1 cellular context compared by ENCODE assay signal in the genomic region with DNA sequence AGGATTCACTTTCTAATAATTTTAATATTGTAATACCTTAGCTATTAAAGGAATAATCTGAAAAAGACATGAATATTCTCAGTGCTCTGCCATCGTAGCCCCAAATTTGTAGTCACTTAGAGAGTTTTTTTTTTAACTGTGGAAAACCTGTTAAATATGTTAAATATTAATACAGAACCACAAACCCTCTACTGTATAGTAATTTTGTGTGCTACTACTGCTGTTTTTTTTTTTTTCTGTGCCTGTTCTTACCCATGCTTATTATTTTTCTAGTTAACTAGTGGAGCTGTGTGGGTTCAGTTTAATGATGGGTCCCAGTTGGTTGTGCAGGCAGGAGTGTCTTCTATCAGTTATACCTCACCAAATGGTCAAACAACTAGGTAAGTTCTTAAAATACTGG.
TF ChIP-seq lines count a peak whose summit lies in the region.

No MANE protein-coding gene starts in this region.

TF ChIP-seq in SK-N-SH treated with all-trans-retinoic acid at 6 μM for 48 hours, 23 proteins besides CTCF, POLR2A, EP300 and RAD21 (continued from another document):
- TF ChIP-seq, protein P1, sequence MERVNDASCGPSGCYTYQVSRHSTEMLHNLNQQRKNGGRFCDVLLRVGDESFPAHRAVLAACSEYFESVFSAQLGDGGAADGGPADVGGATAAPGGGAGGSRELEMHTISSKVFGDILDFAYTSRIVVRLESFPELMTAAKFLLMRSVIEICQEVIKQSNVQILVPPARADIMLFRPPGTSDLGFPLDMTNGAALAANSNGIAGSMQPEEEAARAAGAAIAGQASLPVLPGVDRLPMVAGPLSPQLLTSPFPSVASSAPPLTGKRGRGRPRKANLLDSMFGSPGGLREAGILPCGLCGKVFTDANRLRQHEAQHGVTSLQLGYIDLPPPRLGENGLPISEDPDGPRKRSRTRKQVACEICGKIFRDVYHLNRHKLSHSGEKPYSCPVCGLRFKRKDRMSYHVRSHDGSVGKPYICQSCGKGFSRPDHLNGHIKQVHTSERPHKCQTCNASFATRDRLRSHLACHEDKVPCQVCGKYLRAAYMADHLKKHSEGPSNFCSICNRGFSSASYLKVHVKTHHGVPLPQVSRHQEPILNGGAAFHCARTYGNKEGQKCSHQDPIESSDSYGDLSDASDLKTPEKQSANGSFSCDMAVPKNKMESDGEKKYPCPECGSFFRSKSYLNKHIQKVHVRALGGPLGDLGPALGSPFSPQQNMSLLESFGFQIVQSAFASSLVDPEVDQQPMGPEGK (CRISPR knock-in tag; IDR thresholded peaks at IDR 0.05; ENCODE audit: borderline replicate concordance) = no peak
- TF ChIP-seq, protein P2, sequence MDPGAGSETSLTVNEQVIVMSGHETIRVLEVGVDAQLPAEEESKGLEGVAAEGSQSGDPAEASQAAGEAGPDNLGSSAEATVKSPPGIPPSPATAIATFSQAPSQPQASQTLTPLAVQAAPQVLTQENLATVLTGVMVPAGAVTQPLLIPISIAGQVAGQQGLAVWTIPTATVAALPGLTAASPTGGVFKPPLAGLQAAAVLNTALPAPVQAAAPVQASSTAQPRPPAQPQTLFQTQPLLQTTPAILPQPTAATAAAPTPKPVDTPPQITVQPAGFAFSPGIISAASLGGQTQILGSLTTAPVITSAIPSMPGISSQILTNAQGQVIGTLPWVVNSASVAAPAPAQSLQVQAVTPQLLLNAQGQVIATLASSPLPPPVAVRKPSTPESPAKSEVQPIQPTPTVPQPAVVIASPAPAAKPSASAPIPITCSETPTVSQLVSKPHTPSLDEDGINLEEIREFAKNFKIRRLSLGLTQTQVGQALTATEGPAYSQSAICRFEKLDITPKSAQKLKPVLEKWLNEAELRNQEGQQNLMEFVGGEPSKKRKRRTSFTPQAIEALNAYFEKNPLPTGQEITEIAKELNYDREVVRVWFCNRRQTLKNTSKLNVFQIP (CRISPR knock-in tag; IDR thresholded peaks at IDR 0.05; ENCODE audit: borderline replicate concordance, low read depth) = no peak
- TF ChIP-seq ZNF565 (CRISPR knock-in tag; conservative IDR thresholded peaks at IDR 0.05; ENCODE audit: low read depth) (no peak), BACH2 (CRISPR knock-in tag; IDR thresholded peaks at IDR 0.05; ENCODE audit: borderline replicate concordance) (no peak), TOX (CRISPR knock-in tag; IDR thresholded peaks at IDR 0.05; ENCODE audit: borderline replicate concordance) (no peak), ZNF8 (CRISPR knock-in tag; IDR thresholded peaks at IDR 0.05) (no peak), TCF4 (CRISPR knock-in tag; IDR thresholded peaks at IDR 0.05; ENCODE audit: borderline replicate concordance) (no peak), ZNF70 (CRISPR knock-in tag; IDR thresholded peaks at IDR 0.05) (no peak), PPARA (CRISPR knock-in tag; IDR thresholded peaks at IDR 0.05; ENCODE audit: borderline replicate concordance) (no peak)
